Comparison of ENCODE assay signal across 25 cellular contexts in genomic region chr19:40497214-40497613, GRCh38. TPM values are rescaled to one million over a fixed set of nuclear protein-coding genes. Genes with fewer than 3 reads are reported as not detected.
"Had no signal": no experiment of that assay in that cellular context is flagged by ENCODE, and none has a peak within 500 bp of the region (broad histone marks: within the 10 kb centered on the region; RNA-seq: fewer than 3 reads in every experiment).

No MANE protein-coding gene starts in this region.

- H3K27me3 ChIP-seq: SJCRH30 had no signal

- ATAC-seq: HepG2, K562, Panc1, PC-3, SK-N-SH treated with all-trans-retinoic acid at 6 μM for 48 hours had no signal

- H3K9me3 ChIP-seq: SJCRH30 had no signal

- H3K4me1 ChIP-seq: SJCRH30 had no signal

- H3K9ac ChIP-seq: KMS-11 had no signal

- H3K4me3 ChIP-seq: K562, SJCRH30 had no signal

- H3K4me3 Mint-ChIP-seq: IgD-negative memory B cell had no signal

- DNase-seq: Kasumi-1, MM.1S, NCI-H1092 treated with DMSO at 0.1 percent for 48 hours, NCI-H1436 treated with DMSO at 0.1 percent for 48 hours, NCI-H1694 treated with DMSO at 0.1 percent for 48 hours, NCI-H1930, NCI-H2081, NCI-H2171, NCI-H226, NCI-H446, NCI-H510A, NCI-H524 treated with DMSO at 0.1 percent for 48 hours, NCI-H69, NCI-H774, PC-3, SHP77 treated with DMSO at 0.1 percent for 48 hours, SJCRH30 had no signal

- H3K36me3 ChIP-seq: SJCRH30 had no signal

- H3K27ac ChIP-seq: KMS-11, RWPE1, SJCRH30 had no signal

- H3K9me3 Mint-ChIP-seq: IgD-negative memory B cell had no signal

- H3K4me2 ChIP-seq: KMS-11 had no signal

- H3K27ac Mint-ChIP-seq: IgD-negative memory B cell had no signal

RNA-seq across cellular contexts. Expression of gene SPTBN4, which starts 30.4 kb away (rescaled TPM):
- total RNA-seq: HT1080 had no signal
- polyA plus RNA-seq: IgD-negative memory B cell had no signal
